Comparison of ENCODE assay signal across 12 cellular contexts in genomic region chr4:138223191-138223910, GRCh38. TPM values are rescaled to one million over a fixed set of nuclear protein-coding genes. Genes with fewer than 3 reads are reported as not detected.
DNase-seq lines count a peak whose midpoint lies in the region; ATAC-seq and TF ChIP-seq lines count a peak whose summit lies in the region.
"Had no signal": no experiment of that assay in that cellular context is flagged by ENCODE, and none has a peak within 500 bp of the region (broad histone marks: within the 10 kb centered on the region; RNA-seq: fewer than 3 reads in every experiment).

No MANE protein-coding gene starts in this region.

- H3K27me3 Mint-ChIP-seq in GM23338 (ENCODE audit: insufficient read depth, low read depth, poor library complexity), result no peaks in the 10 kb centered on the region
- no peaks in the 10 kb centered on the region for H3K27me3 Mint-ChIP-seq in CD4-positive, alpha-beta T cell
- no peaks in the 10 kb centered on the region for H3K27me3 Mint-ChIP-seq in activated CD4-positive, alpha-beta memory T cell treated with anti-CD3 and anti-CD28 coated beads for 36 hours
- H3K27me3 Mint-ChIP-seq: activated CD4-positive, alpha-beta T cell treated with anti-CD3 and anti-CD28 coated beads, Interleukin-2, amount 10 ng/mL, durations not matched to agents 24 days and 14 days had no signal

- H3K79me2 ChIP-seq in GM23338 (replicated peaks; ENCODE audit: insufficient read depth), result peaks cover 35% of the 10 kb centered on the region

- CTCF ChIA-PET in CD4-positive, alpha-beta T cell (lab: Charles Lee), result no interaction called here
- CTCF ChIA-PET in activated CD4-positive, alpha-beta memory T cell treated with anti-CD3 and anti-CD28 coated beads for 36 hours (lab: Charles Lee), result no interaction called here

- WGBS in ectodermal cell, 2 experiments, result 26% methylated on average over 4 of the region's 4 CpGs

- no peaks in the 10 kb centered on the region for H4K20me1 ChIP-seq in GM23338 (replicated peaks; ENCODE audit: insufficient read depth)

- peak overlapping the region; percentile 30 for H3K4me2 ChIP-seq in GM23338

- H3K4me3 ChIP-seq in GM23338, result peak overlapping the region; percentile 19
- H3K4me3 ChIP-seq in ectodermal cell (ENCODE audit: insufficient read depth, low read depth, low read length), result no peak overlapping the region

- no peak overlapping the region for H2AFZ ChIP-seq in GM23338

- intact Hi-C loops in CD4-positive, alpha-beta T cell (cut with DNase I, micrococcal nuclease), result no loop called here
- intact Hi-C loops in activated CD4-positive, alpha-beta memory T cell treated with anti-CD3 and anti-CD28 coated beads for 36 hours (cut with micrococcal nuclease), result no loop called here

- peak overlapping the region; percentile 31; the same call in 1 of the 2 replicates for H3K27ac Mint-ChIP-seq in GM23338
- H3K27ac Mint-ChIP-seq in CD4-positive, alpha-beta T cell, result no peak overlapping the region
- no peak overlapping the region for H3K27ac Mint-ChIP-seq in activated CD4-positive, alpha-beta memory T cell treated with anti-CD3 and anti-CD28 coated beads for 36 hours
- H3K27ac Mint-ChIP-seq: activated CD4-positive, alpha-beta T cell treated with anti-CD3 and anti-CD28 coated beads, Interleukin-2, amount 10 ng/mL, durations not matched to agents 24 days and 14 days had no signal

- H3K4me3 Mint-ChIP-seq in GM23338, result peak overlapping the region; percentile 9; the same call in 1 of the 3 replicates
- no peak overlapping the region for H3K4me3 Mint-ChIP-seq in CD4-positive, alpha-beta T cell
- H3K4me3 Mint-ChIP-seq in activated CD4-positive, alpha-beta memory T cell treated with anti-CD3 and anti-CD28 coated beads for 36 hours, result no peak overlapping the region
- H3K4me3 Mint-ChIP-seq: activated CD4-positive, alpha-beta T cell treated with anti-CD3 and anti-CD28 coated beads, Interleukin-2, amount 10 ng/mL, durations not matched to agents 24 days and 14 days had no signal

- H3K27me3 ChIP-seq in GM23338 (ENCODE audit: insufficient read depth) (no peaks in the 10 kb centered on the region), ectodermal cell (ENCODE audit: control insufficient read depth, insufficient read depth, low read length, poor library complexity, severe bottlenecking) (no peaks in the 10 kb centered on the region)
- no peaks in the 10 kb centered on the region for H3K27me3 ChIP-seq in CD4-positive, alpha-beta T cell (ENCODE audit: control insufficient read depth, insufficient read depth, low read length)

- H3K36me3 Mint-ChIP-seq in GM23338 (ENCODE audit: low read depth), result peaks cover 55% of the 10 kb centered on the region
- H3K36me3 Mint-ChIP-seq in CD4-positive, alpha-beta T cell (ENCODE audit: low read depth), result no peaks in the 10 kb centered on the region
- peaks cover 2% of the 10 kb centered on the region for H3K36me3 Mint-ChIP-seq in activated CD4-positive, alpha-beta memory T cell treated with anti-CD3 and anti-CD28 coated beads for 36 hours

- TF ChIP-seq CTCF in GM23338 (conservative IDR thresholded peaks at IDR 0.05; ENCODE audit: low read depth in 2 of 2), result no peak
- no peak for TF ChIP-seq CTCF in CD4-positive, alpha-beta T cell (IDR thresholded peaks at IDR 0.05)

- peak overlapping the region; percentile 88 for H3K27ac ChIP-seq in GM23338 (ENCODE audit: low read depth)
- peak overlapping the region; percentile 76 for H3K27ac ChIP-seq in ectodermal cell (ENCODE audit: insufficient read depth, low read depth, low read length, poor library complexity, severe bottlenecking)
- no peak overlapping the region for H3K27ac ChIP-seq in CD4-positive, alpha-beta T cell (ENCODE audit: low read depth, low read length)

- POLR2A ChIA-PET in CD4-positive, alpha-beta T cell (lab: Charles Lee), result no interaction called here
- POLR2A ChIA-PET in activated CD4-positive, alpha-beta memory T cell treated with anti-CD3 and anti-CD28 coated beads for 36 hours (lab: Charles Lee), result no interaction called here

- H3K36me3 ChIP-seq in GM23338 (ENCODE audit: insufficient read depth) (peaks cover 11% of the 10 kb centered on the region; the same call in 1 of the 2 replicates), ectodermal cell (ENCODE audit: control insufficient read depth, insufficient read depth, low read length) (no peaks in the 10 kb centered on the region)

- DNase-seq in GM23338 (ENCODE audit: low spot score) (peak; percentile 81), NAMALWA (ENCODE audit: low spot score) (peak; percentile 55), 8988T (no peak), GOT3 (lab: John Stamatoyannopoulos, UW) (no peak)
- DNase-seq in CD4-positive, alpha-beta T cell, result no peak
- no peak for DNase-seq in activated CD4-positive, alpha-beta memory T cell treated with anti-CD3 and anti-CD28 coated beads for 36 hours
- DNase-seq: activated CD4-positive, alpha-beta T cell treated with anti-CD3 and anti-CD28 coated beads, Interleukin-2, amount 10 ng/mL, durations not matched to agents 24 days and 14 days; aorta; DMS 273 treated with DMSO at 0.1 percent for 48 hours; stimulated activated CD4-positive, alpha-beta T cell treated with anti-CD3 and anti-CD28 coated beads, Interleukin-12 subunit alpha, Interleukin-12 subunit beta, amount 100 ng/mL, for 4 hours had no signal

- H3F3A ChIP-seq in GM23338 (replicated peaks; ENCODE audit: low read depth), result no peaks in the 10 kb centered on the region

- H3K9me3 ChIP-seq in ectodermal cell (ENCODE audit: control insufficient read depth, low read length), result no peaks in the 10 kb centered on the region
- no peaks in the 10 kb centered on the region for H3K9me3 ChIP-seq in CD4-positive, alpha-beta T cell (ENCODE audit: control insufficient read depth, low read length)

- H3K4me1 ChIP-seq in GM23338 (ENCODE audit: insufficient read depth) (peaks cover 64% of the 10 kb centered on the region), ectodermal cell (ENCODE audit: control insufficient read depth, insufficient read depth, low read length) (peaks cover 37% of the 10 kb centered on the region)

- TF ChIP-seq POLR2A in GM18505 (IDR thresholded peaks at IDR 0.05; ENCODE audit: borderline replicate concordance, extremely low read depth, insufficient read depth, insufficient read length), result no peak

- ATAC-seq in GM18505 (IDR thresholded peaks at IDR 0.05; ENCODE audit: unreplicated experiment) (peak; percentile 50), GM23338 (peak; percentile 87)
- ATAC-seq in CD4-positive, alpha-beta T cell (ENCODE audit: poor library complexity), result no peak

- no peaks in the 10 kb centered on the region for H3K9me2 ChIP-seq in GM23338 (ENCODE audit: insufficient read depth)

- no peaks in the 10 kb centered on the region for H3K9me3 Mint-ChIP-seq in GM23338
- no peaks in the 10 kb centered on the region for H3K9me3 Mint-ChIP-seq in CD4-positive, alpha-beta T cell
- no peaks in the 10 kb centered on the region for H3K9me3 Mint-ChIP-seq in activated CD4-positive, alpha-beta memory T cell treated with anti-CD3 and anti-CD28 coated beads for 36 hours
- H3K9me3 Mint-ChIP-seq: activated CD4-positive, alpha-beta T cell treated with anti-CD3 and anti-CD28 coated beads, Interleukin-2, amount 10 ng/mL, durations not matched to agents 24 days and 14 days had no signal

- H3K4me1 Mint-ChIP-seq in GM23338, result peaks cover 59% of the 10 kb centered on the region
- no peaks in the 10 kb centered on the region for H3K4me1 Mint-ChIP-seq in CD4-positive, alpha-beta T cell (ENCODE audit: low read depth)
- no peaks in the 10 kb centered on the region for H3K4me1 Mint-ChIP-seq in activated CD4-positive, alpha-beta memory T cell treated with anti-CD3 and anti-CD28 coated beads for 36 hours (ENCODE audit: low read depth)

TF ChIP-seq in GM23338, 12 proteins besides CTCF, POLR2A, EP300 and RAD21:
- no peak for TF ChIP-seq EZH2 (IDR thresholded peaks at IDR 0.05; ENCODE audit: low read depth, unreplicated experiment)
- peak; percentile 66 for TF ChIP-seq NANOG (IDR thresholded peaks at IDR 0.05; ENCODE audit: borderline replicate concordance)
TF ChIP-seq in GM23338: peak in this region for 1.

RNA-seq across cellular contexts. Expression of gene SLC7A11, which starts 18.8 kb away (rescaled TPM):
- total RNA-seq in GM23338 (2014; rRNA removed; shearing (Covaris generic)), result 32.2 and 33.9 TPM in 2 replicates
- polyA plus RNA-seq in GM23338 (2016; fragmentation: Nextera tagmentation; extraction: Ambion mirVana), result 8.3 and 10.0 TPM in 2 replicates
- polyA plus RNA-seq in ectodermal cell (2013, experiment 1 of 4), result 24.2 TPM
- 31.7 TPM for polyA plus RNA-seq in ectodermal cell (2013, experiment 2 of 4)
- polyA plus RNA-seq in ectodermal cell (2013, experiment 3 of 4), result 18.4 TPM
- polyA plus RNA-seq in ectodermal cell (2013, experiment 4 of 4), result 21.2 TPM
- under 1 TPM in 1 of 2 experiments, not detected in 1; 0.03 TPM for total RNA-seq in CD4-positive, alpha-beta T cell
- 1 to 10 TPM; 3.2 to 3.4 TPM for total RNA-seq in activated CD4-positive, alpha-beta memory T cell treated with anti-CD3 and anti-CD28 coated beads for 36 hours

Comparison
In these comparisons a context has a peak if more than half of its experiments do, and no peak if none do; other contexts are left out.
1. DNase-seq: peak in GM23338 (single experiment) and NAMALWA (single experiment); none in CD4-positive, alpha-beta T cell (0 of 10), 8988T (single experiment), GOT3 (single experiment) and activated CD4-positive, alpha-beta memory T cell treated with anti-CD3 and anti-CD28 coated beads for 36 hours (single experiment).
2. RNA of gene SLC7A11, which starts 18.8 kb away (total RNA-seq): 32.2 to 33.9 TPM in GM23338 and 3.2 to 3.4 TPM in activated CD4-positive, alpha-beta memory T cell treated with anti-CD3 and anti-CD28 coated beads for 36 hours; 0.03 TPM in CD4-positive, alpha-beta T cell; every median in the first group is over 4 times any median in the second.